Comparison of ENCODE assay signal across 41 cellular contexts in the genomic region with DNA sequence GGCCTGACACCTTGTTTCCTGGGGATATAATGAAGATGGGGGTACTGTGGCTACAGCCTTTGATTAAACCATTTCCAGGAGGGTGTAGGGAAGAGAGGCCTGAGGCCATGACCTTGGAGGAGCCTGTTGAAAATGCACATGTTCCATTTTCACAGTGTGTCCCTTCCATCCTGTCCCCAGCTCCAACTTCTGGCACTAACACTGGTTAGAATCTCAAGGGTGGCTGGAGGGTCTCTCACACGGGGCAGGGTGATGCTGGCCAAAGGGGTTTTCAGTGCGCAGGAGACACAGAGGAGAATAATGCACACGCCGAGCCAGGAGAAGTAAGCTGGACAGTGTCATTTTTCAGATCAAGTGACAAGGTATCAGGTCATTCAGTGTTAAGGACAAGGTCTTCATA. TPM values are rescaled to one million over a fixed set of nuclear protein-coding genes. Genes with fewer than 3 reads are reported as not detected.
"Had no signal": no experiment of that assay in that cellular context is flagged by ENCODE, and none has a peak within 500 bp of the region (broad histone marks: within the 10 kb centered on the region; RNA-seq: fewer than 3 reads in every experiment).

No MANE protein-coding gene starts in this region.

- H3K27ac Mint-ChIP-seq: activated B cell treated with CpG ODN at 0.5 μM for 24 hours; activated CD4-positive, alpha-beta memory T cell treated with anti-CD3 and anti-CD28 coated beads for 36 hours; activated CD4-positive, alpha-beta T cell treated with anti-CD3 and anti-CD28 coated beads, Interleukin-2, amount 10 ng/mL, durations not matched to agents 24 days and 14 days; activated CD8-positive, alpha-beta T cell treated with anti-CD3 and anti-CD28 coated beads for 36 hours; activated naive CD4-positive, alpha-beta T cell treated with anti-CD3 and anti-CD28 coated beads for 36 hours; activated naive CD4-positive, alpha-beta T cell treated with anti-CD3 and anti-CD28 coated beads, Interleukin-2, amount 50 U/mL, for 72 hours; activated naive CD8-positive, alpha-beta T cell treated with anti-CD3 and anti-CD28 coated beads for 36 hours; activated T-cell treated with anti-CD3 and anti-CD28 coated beads, Interleukin-2, amount 50 U/mL, for 72 hours; activated T-helper 1 cell treated with anti-CD3 and anti-CD28 coated beads, Interleukin-12 subunit alpha, Interleukin-12 subunit beta, Interleukin-2, Interleukin-4 antibody, amounts not matched to agents 30 ng/mL and 10 ng/mL and 1 ng/mL, durations not matched to agents 14 hours and 24 hours and 36 hours; activated T-helper 17 cell treated with anti-CD3 and anti-CD28 coated beads, Interleukin-2, amount 50 U/mL, for 72 hours; T-helper 1 cell treated with Interleukin-12 subunit alpha and Interleukin-12 subunit beta and Interleukin-4 antibody, amounts not matched to agents 30 μg/mL and 1 μg/mL, for 36 hours; T-helper 2 cell treated with Interferon-gamma antibody and Interleukin-4, amounts not matched to agents 5 μg/mL and 100 μg/mL, for 36 hours had no signal

- H3K36me3 Mint-ChIP-seq: activated CD4-positive, alpha-beta memory T cell treated with anti-CD3 and anti-CD28 coated beads for 36 hours; activated naive CD4-positive, alpha-beta T cell treated with anti-CD3 and anti-CD28 coated beads, Interleukin-2, amount 50 U/mL, for 72 hours; activated naive CD8-positive, alpha-beta T cell treated with anti-CD3 and anti-CD28 coated beads for 36 hours had no signal

- H3K27me3 ChIP-seq: adrenal gland, body of pancreas, brain microvascular endothelial cell, breast epithelium, cardiac muscle cell had no signal

- H3K9me3 Mint-ChIP-seq: activated CD4-positive, alpha-beta memory T cell treated with anti-CD3 and anti-CD28 coated beads for 36 hours; activated CD8-positive, alpha-beta T cell treated with anti-CD3 and anti-CD28 coated beads for 36 hours; activated naive CD4-positive, alpha-beta T cell treated with anti-CD3 and anti-CD28 coated beads for 36 hours; activated naive CD8-positive, alpha-beta T cell treated with anti-CD3 and anti-CD28 coated beads for 36 hours; activated T-cell treated with anti-CD3 and anti-CD28 coated beads, Interleukin-2, amount 50 U/mL, for 4 hours; activated T-helper 1 cell treated with anti-CD3 and anti-CD28 coated beads, Interleukin-12 subunit alpha, Interleukin-12 subunit beta, Interleukin-2, Interleukin-4 antibody, amounts not matched to agents 30 ng/mL and 10 ng/mL and 1 ng/mL, durations not matched to agents 14 hours and 24 hours and 36 hours; activated T-helper 17 cell treated with anti-CD3 and anti-CD28 coated beads, Interleukin-2, amount 50 U/mL, for 72 hours had no signal

- DNase-seq: activated B cell treated with CpG ODN at 0.5 μM for 24 hours; activated CD4-positive, alpha-beta memory T cell treated with anti-CD3 and anti-CD28 coated beads for 36 hours; activated CD4-positive, alpha-beta T cell treated with anti-CD3 and anti-CD28 coated beads for 4 hours; activated CD4-positive, alpha-beta T cell treated with anti-CD3 and anti-CD28 coated beads, Interleukin-2, amount 10 ng/mL, durations not matched to agents 24 days and 14 days; activated CD4-positive, alpha-beta T cell treated with anti-CD3 and anti-CD28 coated beads, Interleukin-2, amount 50 U/mL, for 1 hour; activated CD4-positive, alpha-beta T cell treated with anti-CD3 and anti-CD28 coated beads, Interleukin-2, amount 50 U/mL, for 4 hours; activated CD4-positive, CD25-positive, alpha-beta regulatory T cell treated with anti-CD3 and anti-CD28 coated beads, Interleukin-2, amount 50 U/mL, for 72 hours; activated CD8-positive, alpha-beta memory T cell treated with anti-CD3 and anti-CD28 coated beads, Interleukin-2, amount 50 U/mL, for 4 hours; activated CD8-positive, alpha-beta T cell treated with anti-CD3 and anti-CD28 coated beads for 36 hours; activated effector memory CD4-positive, alpha-beta T cell treated with anti-CD3 and anti-CD28 coated beads, Interleukin-2, amount 50 U/mL, for 16 hours; activated gamma-delta T cell treated with Interleukin-2 at 50 U/mL for 16 hours; activated naive CD4-positive, alpha-beta T cell; activated naive CD4-positive, alpha-beta T cell treated with anti-CD3 and anti-CD28 coated beads for 36 hours; activated naive CD4-positive, alpha-beta T cell treated with anti-CD3 and anti-CD28 coated beads, Interleukin-2, amount 50 U/mL, for 16 hours; activated naive CD8-positive, alpha-beta T cell treated with anti-CD3 and anti-CD28 coated beads for 36 hours; activated T-cell treated with anti-CD3 and anti-CD28 coated beads for 4 hours; activated T-cell treated with anti-CD3 and anti-CD28 coated beads, Interleukin-2, amount 50 U/mL, for 1 hour; activated T-cell treated with anti-CD3 and anti-CD28 coated beads, Interleukin-2, amount 50 U/mL, for 4 hours; activated T-cell treated with anti-CD3 and anti-CD28 coated beads, Interleukin-2, amount 50 U/mL, for 72 hours; adrenal gland; amniotic stem cell; aorta; body of pancreas; brain microvascular endothelial cell; caudate nucleus; cerebellar nuclear complex; T-helper 1 cell; T-helper 2 cell; T-helper 9 cell had no signal

- ATAC-seq: activated CD8-positive, alpha-beta T cell treated with anti-CD3 and anti-CD28 coated beads for 36 hours; activated naive CD4-positive, alpha-beta T cell treated with anti-CD3 and anti-CD28 coated beads, Interleukin-2, amount 50 U/mL, for 72 hours; activated T-cell treated with anti-CD3 and anti-CD28 coated beads, Interleukin-2, amount 50 U/mL, for 4 hours; activated T-cell treated with anti-CD3 and anti-CD28 coated beads, Interleukin-2, amount 50 U/mL, for 72 hours; activated T-helper 17 cell treated with anti-CD3 and anti-CD28 coated beads, Interleukin-2, amount 50 U/mL, for 72 hours; body of pancreas had no signal

- H3K4me3 ChIP-seq: adrenal gland, body of pancreas, breast epithelium, cardiac muscle cell had no signal

- H3K4me1 Mint-ChIP-seq: activated T-helper 17 cell treated with anti-CD3 and anti-CD28 coated beads, Interleukin-2, amount 50 U/mL, for 72 hours; central memory CD8-positive, alpha-beta T cell had no signal

- H3K36me3 ChIP-seq: adrenal gland, brain microvascular endothelial cell, breast epithelium, cardiac muscle cell had no signal

- H3K27ac ChIP-seq: adrenal gland, body of pancreas, brain microvascular endothelial cell, breast epithelium, cardiac muscle cell, VCaP had no signal

- H3K9me3 ChIP-seq: adrenal gland, body of pancreas, breast epithelium had no signal

- H3K27me3 Mint-ChIP-seq: activated CD4-positive, alpha-beta T cell treated with anti-CD3 and anti-CD28 coated beads, Interleukin-2, amount 10 ng/mL, durations not matched to agents 24 days and 14 days had no signal

- H3K4me3 Mint-ChIP-seq: activated B cell treated with CpG ODN at 0.5 μM for 24 hours; activated CD4-positive, alpha-beta memory T cell treated with anti-CD3 and anti-CD28 coated beads for 36 hours; activated CD4-positive, alpha-beta T cell treated with anti-CD3 and anti-CD28 coated beads, Interleukin-2, amount 10 ng/mL, durations not matched to agents 24 days and 14 days; activated CD8-positive, alpha-beta T cell treated with anti-CD3 and anti-CD28 coated beads for 36 hours; activated naive CD4-positive, alpha-beta T cell treated with anti-CD3 and anti-CD28 coated beads for 36 hours; activated naive CD8-positive, alpha-beta T cell treated with anti-CD3 and anti-CD28 coated beads for 36 hours; activated T-cell treated with anti-CD3 and anti-CD28 coated beads, Interleukin-2, amount 50 U/mL, for 4 hours; activated T-cell treated with anti-CD3 and anti-CD28 coated beads, Interleukin-2, amount 50 U/mL, for 72 hours; activated T-helper 1 cell treated with anti-CD3 and anti-CD28 coated beads, Interleukin-12 subunit alpha, Interleukin-12 subunit beta, Interleukin-2, Interleukin-4 antibody, amounts not matched to agents 30 ng/mL and 10 ng/mL and 1 ng/mL, durations not matched to agents 14 hours and 24 hours and 36 hours; activated T-helper 17 cell treated with anti-CD3 and anti-CD28 coated beads, Interleukin-2, amount 50 U/mL, for 72 hours; central memory CD8-positive, alpha-beta T cell; T-helper 1 cell treated with Interleukin-12 subunit alpha and Interleukin-12 subunit beta and Interleukin-4 antibody, amounts not matched to agents 30 μg/mL and 1 μg/mL, for 36 hours; T-helper 2 cell treated with Interferon-gamma antibody and Interleukin-4, amounts not matched to agents 5 μg/mL and 100 μg/mL, for 36 hours had no signal

- FAIRE-seq: astrocyte, TTC549 had no signal

- H3K4me1 ChIP-seq: adrenal gland, body of pancreas, breast epithelium had no signal

RNA-seq across cellular contexts. Expression of a gene that starts 36.5 kb away (rescaled TPM):
- total RNA-seq: activated CD4-positive, alpha-beta memory T cell treated with anti-CD3 and anti-CD28 coated beads for 36 hours; activated CD4-positive, alpha-beta T cell treated with anti-CD3 and anti-CD28 coated beads, Interleukin-2, amount 10 ng/mL, durations not matched to agents 24 days and 14 days; activated CD8-positive, alpha-beta memory T cell treated with anti-CD3 and anti-CD28 coated beads for 36 hours; activated CD8-positive, alpha-beta T cell treated with anti-CD3 and anti-CD28 coated beads for 36 hours; activated naive CD4-positive, alpha-beta T cell treated with anti-CD3 and anti-CD28 coated beads for 36 hours; activated naive CD4-positive, alpha-beta T cell treated with anti-CD3 and anti-CD28 coated beads, Interleukin-2, amount 50 U/mL, for 72 hours; activated naive CD8-positive, alpha-beta T cell treated with anti-CD3 and anti-CD28 coated beads for 36 hours; activated T-cell treated with anti-CD3 and anti-CD28 coated beads, Interleukin-2, amount 50 U/mL, for 4 hours; activated T-cell treated with anti-CD3 and anti-CD28 coated beads, Interleukin-2, amount 50 U/mL, for 72 hours; activated T-helper 1 cell treated with anti-CD3 and anti-CD28 coated beads, Interleukin-12 subunit alpha, Interleukin-12 subunit beta, Interleukin-2, Interleukin-4 antibody, amounts not matched to agents 30 ng/mL and 10 ng/mL and 1 ng/mL, durations not matched to agents 14 hours and 24 hours and 36 hours; activated T-helper 17 cell treated with anti-CD3 and anti-CD28 coated beads, Interleukin-2, amount 50 U/mL, for 72 hours; adrenal gland; aorta had no signal
